Comparison of ENCODE assay signal across 32 cellular contexts in the genomic region with DNA sequence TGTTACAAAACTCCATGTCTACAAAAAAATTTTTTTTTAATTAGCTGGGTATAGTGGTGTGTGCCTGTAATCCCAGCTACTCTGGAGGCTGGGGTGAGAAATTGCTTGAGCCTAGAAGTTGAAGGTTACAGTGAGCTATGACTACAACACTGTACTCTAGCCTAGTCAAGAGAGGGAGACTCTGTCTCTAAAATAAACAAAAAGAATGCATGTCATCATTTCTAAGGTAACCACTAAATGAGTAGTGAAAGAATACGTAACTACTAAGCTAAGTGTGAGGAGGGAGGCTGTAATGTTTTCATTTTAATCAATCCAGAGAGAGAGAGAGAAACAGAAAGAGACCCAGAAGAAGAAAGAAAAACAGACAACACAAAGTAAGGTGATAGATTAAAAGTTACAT. TPM values are rescaled to one million over a fixed set of nuclear protein-coding genes. Genes with fewer than 3 reads are reported as not detected.
"Had no signal": no experiment of that assay in that cellular context is flagged by ENCODE, and none has a peak within 500 bp of the region (broad histone marks: within the 10 kb centered on the region; RNA-seq: fewer than 3 reads in every experiment).

No MANE protein-coding gene starts in this region.

- H3K36me3 ChIP-seq: adrenal gland, esophagus muscularis mucosa, ovary, prostate gland, sigmoid colon, thyroid gland, upper lobe of left lung, vagina had no signal

- H3K9me3 ChIP-seq: adrenal gland, esophagus muscularis mucosa, ovary, prostate gland, sigmoid colon, thyroid gland, upper lobe of left lung, vagina had no signal

- ATAC-seq: activated CD4-positive, alpha-beta T cell treated with anti-CD3 and anti-CD28 coated beads for 36 hours; activated CD8-positive, alpha-beta memory T cell treated with anti-CD3 and anti-CD28 coated beads, Interleukin-2, amount 10 ng/mL, durations not matched to agents 7 days and 5 days; activated CD8-positive, alpha-beta T cell treated with anti-CD3 and anti-CD28 coated beads, Interleukin-2, amount 10 ng/mL, durations not matched to agents 7 days and 5 days; activated naive CD4-positive, alpha-beta T cell treated with anti-CD3 and anti-CD28 coated beads, Interleukin-2, amount 50 U/mL, for 72 hours; effector memory CD8-positive, alpha-beta T cell; foreskin keratinocyte; left ventricle myocardium superior; stimulated activated memory B cell treated with anti-CD40 and anti-IgM and Interleukin-4, amounts not matched to agents 10 μg/mL and 1 μg/mL and 100 μg/mL, for 72 hours; stimulated activated naive CD8-positive, alpha-beta T cell treated with anti-CD3 and anti-CD28 coated beads, Interleukin-15, amount 100 ng/mL, for 72 hours had no signal

- H3K27me3 ChIP-seq: adrenal gland, esophagus muscularis mucosa, foreskin keratinocyte, ovary, sigmoid colon, thyroid gland, upper lobe of left lung, vagina had no signal

- H3K4me3 ChIP-seq: adrenal gland, esophagus muscularis mucosa, ovary, prostate gland, sigmoid colon, thyroid gland, upper lobe of left lung, vagina had no signal

- H3K4me1 ChIP-seq: adrenal gland, esophagus muscularis mucosa, foreskin keratinocyte, thyroid gland, upper lobe of left lung, vagina had no signal

- H3K27ac ChIP-seq: adrenal gland, esophagus muscularis mucosa, foreskin keratinocyte, ovary, prostate gland, sigmoid colon, thyroid gland, upper lobe of left lung, vagina had no signal

- FAIRE-seq: endothelial cell of umbilical vein, small intestine had no signal

- DNase-seq: activated B cell treated with CpG ODN at 0.5 μM for 24 hours; activated CD4-positive, alpha-beta T cell treated with anti-CD3 and anti-CD28 coated beads for 36 hours; activated CD8-positive, alpha-beta memory T cell treated with anti-CD3 and anti-CD28 coated beads, Interleukin-2, amount 10 ng/mL, durations not matched to agents 7 days and 5 days; activated CD8-positive, alpha-beta T cell treated with anti-CD3 and anti-CD28 coated beads, Interleukin-2, amount 10 ng/mL, durations not matched to agents 7 days and 5 days; activated naive CD4-positive, alpha-beta T cell; activated T-cell treated with anti-CD3 and anti-CD28 coated beads, Interleukin-2, amount 50 U/mL, for 48 hours; adrenal gland; aorta; caudate nucleus; cortex of kidney; effector memory CD8-positive, alpha-beta T cell; foreskin keratinocyte; left ventricle myocardium superior; naive B cell; nephron progenitor cell; ovary; retina; sigmoid colon; small intestine; stimulated activated CD4-positive, alpha-beta T cell treated with anti-CD3 and anti-CD28 coated beads, Interleukin-4, amount 100 ng/mL, for 24 hours; stimulated activated naive CD8-positive, alpha-beta T cell treated with anti-CD3 and anti-CD28 coated beads, Interleukin-15, amount 100 ng/mL, for 72 hours; T-helper 2 cell; thyroid gland; upper lobe of left lung had no signal

RNA-seq across cellular contexts. Expression of gene CDH26, which starts 34.7 kb away (rescaled TPM):
- total RNA-seq: chondrocyte, endothelial cell of umbilical vein, glomerular endothelial cell had no signal
